1 cellular context compared by ENCODE assay signal in genomic region chr10:46616227-46616626, GRCh38. TPM values are rescaled to one million over a fixed set of nuclear protein-coding genes. Genes with fewer than 3 reads are reported as not detected.
"Had no signal": no experiment of that assay in that cellular context is flagged by ENCODE, and none has a peak within 500 bp of the region (broad histone marks: within the 10 kb centered on the region; RNA-seq: fewer than 3 reads in every experiment).

No MANE protein-coding gene starts in this region.

RNA-seq across cellular contexts. Expression of gene GPRIN2, which starts 59.8 kb away (rescaled TPM):
- total RNA-seq: subcutaneous adipose tissue had no signal
